In the genomic region with DNA sequence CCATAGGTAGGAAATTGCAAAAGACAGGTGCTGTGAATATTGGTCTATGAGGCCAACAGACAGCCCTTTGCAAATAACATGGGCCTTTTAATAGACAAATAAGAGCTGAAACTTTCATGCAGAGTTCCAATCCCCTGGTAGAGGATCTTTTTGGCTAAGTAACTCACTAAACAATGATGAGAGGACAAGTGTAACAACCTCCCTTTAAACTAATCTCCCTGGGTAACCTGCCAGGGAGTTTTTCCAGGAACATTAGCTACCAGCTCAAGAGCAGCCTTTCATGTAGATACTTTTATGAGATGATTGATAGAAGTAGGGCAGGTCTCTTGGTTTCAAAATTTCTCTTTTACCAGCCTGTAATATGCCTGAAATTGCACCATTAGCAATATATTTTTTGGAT, we compare ENCODE assay signal across 26 cellular contexts. TPM values are rescaled to one million over a fixed set of nuclear protein-coding genes. Genes with fewer than 3 reads are reported as not detected.
"Had no signal": no experiment of that assay in that cellular context is flagged by ENCODE, and none has a peak within 500 bp of the region (broad histone marks: within the 10 kb centered on the region; RNA-seq: fewer than 3 reads in every experiment).

No MANE protein-coding gene starts in this region.

- H3K4me1 ChIP-seq: SJCRH30 had no signal

- H3K27me3 ChIP-seq: ascending aorta had no signal

- H3K9me3 ChIP-seq: ascending aorta, SJCRH30 had no signal

- H3K4me3 ChIP-seq: ascending aorta, cardiac muscle cell, K562, PC-9, SJCRH30, SK-N-MC had no signal

- ATAC-seq: activated CD8-positive, alpha-beta T cell treated with anti-CD3 and anti-CD28 coated beads for 36 hours; activated T-cell treated with anti-CD3 and anti-CD28 coated beads, Interleukin-2, amount 50 U/mL, for 72 hours; activated T-helper 17 cell treated with anti-CD3 and anti-CD28 coated beads, Interleukin-2, amount 50 U/mL, for 72 hours; K562 had no signal

- H3K36me3 ChIP-seq: ascending aorta, cardiac muscle cell, SJCRH30 had no signal

- H3K27ac ChIP-seq: ascending aorta, cardiac muscle cell, PC-9, RWPE1, SJCRH30, SK-N-MC had no signal

- DNase-seq: activated CD4-positive, alpha-beta T cell treated with anti-CD3 and anti-CD28 coated beads, Interleukin-2, amount 10 ng/mL, durations not matched to agents 24 days and 14 days; activated CD4-positive, alpha-beta T cell treated with anti-CD3 and anti-CD28 coated beads, Interleukin-2, amount 50 U/mL, for 4 hours; activated CD8-positive, alpha-beta T cell treated with anti-CD3 and anti-CD28 coated beads for 36 hours; activated effector memory CD4-positive, alpha-beta T cell treated with anti-CD3 and anti-CD28 coated beads, Interleukin-2, amount 50 U/mL, for 16 hours; activated naive CD4-positive, alpha-beta T cell; activated naive CD8-positive, alpha-beta T cell treated with anti-CD3 and anti-CD28 coated beads, Interleukin-2, amount 10 ng/mL, durations not matched to agents 7 days and 5 days; activated T-cell treated with anti-CD3 and anti-CD28 coated beads, Interleukin-2, amount 50 U/mL, for 1 hour; activated T-cell treated with anti-CD3 and anti-CD28 coated beads, Interleukin-2, amount 50 U/mL, for 72 hours; amygdala; NCI-H1105; NCI-H1417 treated with DMSO at 0.1 percent for 48 hours; NCI-H2029; NCI-H345; NCI-H510A; NCI-H526; PC-9; SHP77; SJCRH30; T1000 had no signal

RNA-seq across cellular contexts. Expression of gene CACNA1C, which starts 13.8 kb away (rescaled TPM):
- total RNA-seq: K562, MCF 10A, PC-9, SJCRH30 had no signal
- polyA plus RNA-seq: K562 had no signal
